1 cellular context compared by ENCODE assay signal in genomic region chr1:151989131-151989868, GRCh38.
TF ChIP-seq lines count a peak whose summit lies in the region.

No MANE protein-coding gene starts in this region.

TF ChIP-seq in A549, 52 proteins besides CTCF, POLR2A, EP300 and RAD21 (continued from another document):
- TF ChIP-seq TP53 (CRISPR knock-in tag; IDR thresholded peaks at IDR 0.05) (no peak), ZC3H11A (IDR thresholded peaks at IDR 0.05) (no peak), GATA3 (IDR thresholded peaks at IDR 0.05; ENCODE audit: borderline replicate concordance) (no peak), FOSL2 (IDR thresholded peaks at IDR 0.05) (peak; percentile 55), FOSL2 (CRISPR knock-in tag; IDR thresholded peaks at IDR 0.05) (no peak; the same call in 1 of the 2 replicates), KDM1A (IDR thresholded peaks at IDR 0.05; ENCODE audit: low read depth) (no peak), JUN (IDR thresholded peaks at IDR 0.05) (no peak), ELK1 (IDR thresholded peaks at IDR 0.05; ENCODE audit: low read depth, low read length) (no peak), KDM5A (IDR thresholded peaks at IDR 0.05) (no peak), CBX2 (IDR thresholded peaks at IDR 0.05; ENCODE audit: borderline replicate concordance, low read depth) (no peak), REST (IDR thresholded peaks at IDR 0.05) (no peak), RCOR1 (IDR thresholded peaks at IDR 0.05; ENCODE audit: low read depth, low read length) (no peak), CHD2 (IDR thresholded peaks at IDR 0.05; ENCODE audit: low read length, partially characterized antibody) (no peak), FOXS1 (CRISPR knock-in tag; IDR thresholded peaks at IDR 0.05) (no peak)
